Comparison of ENCODE assay signal across 16 cellular contexts in the genomic region with DNA sequence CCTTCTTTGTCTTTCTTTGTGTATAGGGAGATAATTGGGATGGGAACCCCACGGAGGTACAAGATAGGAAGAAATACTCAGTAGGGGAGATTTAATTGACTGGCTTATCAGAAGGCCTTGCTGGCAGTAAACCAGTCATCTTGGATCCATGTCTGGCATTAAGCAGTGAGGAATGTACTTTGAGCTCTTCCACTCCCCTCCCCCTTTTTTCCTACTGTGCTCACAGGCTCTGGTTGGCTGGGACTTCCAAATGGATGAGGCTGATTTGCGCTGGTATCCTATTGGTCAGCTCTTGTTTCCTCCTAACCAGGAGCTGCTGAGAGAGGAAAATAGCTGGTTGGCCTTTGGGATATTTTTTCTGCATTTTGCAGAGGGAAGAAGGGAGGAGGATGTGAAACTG. TPM values are rescaled to one million over a fixed set of nuclear protein-coding genes. Genes with fewer than 3 reads are reported as not detected.
A peak's percentile ranks its signal among the peaks of the same experiment; 100 is the strongest.
DNase-seq lines count a peak whose midpoint lies in the region; ATAC-seq and TF ChIP-seq lines count a peak whose summit lies in the region.
"Had no signal": no experiment of that assay in that cellular context is flagged by ENCODE, and none has a peak within 500 bp of the region (broad histone marks: within the 10 kb centered on the region; RNA-seq: fewer than 3 reads in every experiment).

No MANE protein-coding gene starts in this region.

- no peaks in the 10 kb centered on the region for H3K4me1 ChIP-seq in mesenchymal stem cell (ENCODE audit: control insufficient read depth, insufficient read depth, low read depth, low read length)

- no peak overlapping the region for H2AFZ ChIP-seq in mesenchymal stem cell (ENCODE audit: low read depth, low read length)

- H2BK15ac ChIP-seq in mesenchymal stem cell (ENCODE audit: low read depth, poor library complexity, severe bottlenecking) = no peak overlapping the region

- H2BK5ac ChIP-seq in mesenchymal stem cell (ENCODE audit: low read depth, low read length, poor library complexity, severe bottlenecking) = no peak overlapping the region

- H3K27ac Mint-ChIP-seq in nephron progenitor cell = peak overlapping the region; percentile 26

- H4K91ac ChIP-seq in mesenchymal stem cell (ENCODE audit: low read length) = no peak overlapping the region

- no peak for TF ChIP-seq CTCF in fibroblast of pulmonary artery (IDR thresholded peaks at IDR 0.05; ENCODE audit: low read length, missing control alignments)
- TF ChIP-seq CTCF in nephron progenitor cell (IDR thresholded peaks at IDR 0.05) = no peak

- H3K4me3 Mint-ChIP-seq in nephron progenitor cell = no peak overlapping the region

- ATAC-seq in GM19452 (IDR thresholded peaks at IDR 0.05; ENCODE audit: unreplicated experiment) = no peak

- H3K9me3 Mint-ChIP-seq in nephron progenitor cell = no peaks in the 10 kb centered on the region

- H3K27ac ChIP-seq in mesenchymal stem cell (ENCODE audit: low read length, poor library complexity, severe bottlenecking) = no peak overlapping the region
- H3K27ac ChIP-seq: thoracic aorta had no signal

- in situ Hi-C loops in G401 (cut with HindIII; ENCODE audit: low sequenced_read_pairs) = no loop called here

- no peaks in the 10 kb centered on the region for H3K36me3 ChIP-seq in mesenchymal stem cell (ENCODE audit: control insufficient read depth in 1 of 2, insufficient read depth in 2 of 2, low read depth in 1 of 2, low read length in 2 of 2)
- H3K36me3 ChIP-seq: thoracic aorta had no signal

- no peak overlapping the region for H3K23ac ChIP-seq in mesenchymal stem cell (ENCODE audit: low read length in 2 of 2)

- DNase-seq in G401 (ENCODE audit: low spot score) (peak; percentile 88), NCI-H2227 treated with DMSO at 0.1 percent for 48 hours (lab: John Stamatoyannopoulos, UW) (peak; percentile 94), fibroblast of pulmonary artery (ENCODE audit: low read depth) (peak; percentile 51), nephron progenitor cell (no peak), AG20443 (ENCODE audit: low spot score) (no peak), NCI-H2107 (lab: John Stamatoyannopoulos, UW) (no peak), mesenchymal stem cell (no peak)
- DNase-seq: activated CD4-positive, alpha-beta T cell treated with anti-CD3 and anti-CD28 coated beads for 4 hours; DMS79; NCI-H1694 treated with DMSO at 0.1 percent for 48 hours had no signal

- H4K8ac ChIP-seq in mesenchymal stem cell (ENCODE audit: low read length) = no peak overlapping the region

- H2AK5ac ChIP-seq in mesenchymal stem cell (ENCODE audit: low read length, severe bottlenecking) = no peak overlapping the region

- H3K9ac ChIP-seq in mesenchymal stem cell (ENCODE audit: low read length) = no peak overlapping the region

- no peaks in the 10 kb centered on the region for H3K9me3 ChIP-seq in mesenchymal stem cell (ENCODE audit: control insufficient read depth, low read length)
- H3K9me3 ChIP-seq: thoracic aorta had no signal

- H3K27me3 Mint-ChIP-seq in nephron progenitor cell (ENCODE audit: low read depth, poor library complexity) = no peaks in the 10 kb centered on the region

- H3K4me3 ChIP-seq in fibroblast of pulmonary artery (replicated peaks; ENCODE audit: low read depth, low read length) = no peak overlapping the region
- no peak overlapping the region for H3K4me3 ChIP-seq in mesenchymal stem cell (ENCODE audit: insufficient read depth in 1 of 2, low read depth in 1 of 2, low read length in 2 of 2)
- H3K4me3 ChIP-seq: dorsolateral prefrontal cortex, thoracic aorta had no signal

- no peaks in the 10 kb centered on the region for H3K27me3 ChIP-seq in mesenchymal stem cell (ENCODE audit: control insufficient read depth in 1 of 2, insufficient read depth in 1 of 2, low read length in 2 of 2)
- H3K27me3 ChIP-seq: dorsolateral prefrontal cortex had no signal

- peaks cover 1% of the 10 kb centered on the region for H3K79me1 ChIP-seq in mesenchymal stem cell (replicated peaks; ENCODE audit: low read length, poor library complexity, severe bottlenecking)

- H3K14ac ChIP-seq in mesenchymal stem cell (ENCODE audit: low read length in 2 of 2) = no peak overlapping the region

- H3K4ac ChIP-seq in mesenchymal stem cell (ENCODE audit: low read depth in 1 of 2, low read length in 2 of 2) = no peak overlapping the region

- no peaks in the 10 kb centered on the region for H3K36me3 Mint-ChIP-seq in nephron progenitor cell (ENCODE audit: low read depth)

- no peak overlapping the region for H3K4me2 ChIP-seq in mesenchymal stem cell (ENCODE audit: low read length, poor library complexity, severe bottlenecking)

- H2BK120ac ChIP-seq in mesenchymal stem cell (ENCODE audit: low read depth, low read length) = no peak overlapping the region

- H2BK12ac ChIP-seq in mesenchymal stem cell (ENCODE audit: low read length in 2 of 2) = no peak overlapping the region

- H3K4me1 Mint-ChIP-seq in nephron progenitor cell = peaks cover 20% of the 10 kb centered on the region

- WGBS in mesenchymal stem cell = 50% methylated on average over 2 of the region's 2 CpGs

- H3K18ac ChIP-seq in mesenchymal stem cell (ENCODE audit: low read depth in 1 of 2, low read length in 2 of 2) = no peak overlapping the region

RNA-seq across cellular contexts. Expression of gene NGDN, which starts 24.7 kb away (rescaled TPM):
- 47.6 and 52.1 TPM in 2 replicates for total RNA-seq in G401 (2014; rRNA removed; shearing (Covaris generic))
- polyA plus RNA-seq in mesenchymal stem cell (2013, experiment 1 of 2) = 36.6 TPM
- 39.1 TPM for polyA plus RNA-seq in mesenchymal stem cell (2013, experiment 2 of 2)

RNA-seq across cellular contexts. Expression of gene ZFHX2, which starts 57.3 kb away (rescaled TPM):
- under 0.01 and 0.03 TPM in 2 replicates for total RNA-seq in G401 (2014; rRNA removed; shearing (Covaris generic))
- 0.19 TPM for polyA plus RNA-seq in mesenchymal stem cell (2013, experiment 1 of 2)
- polyA plus RNA-seq in mesenchymal stem cell (2013, experiment 2 of 2) = 0.23 TPM

RNA-seq across cellular contexts. Expression of gene MYH7, which starts 58.8 kb away (rescaled TPM):
- not detected in 2 replicates for total RNA-seq in G401 (2014; rRNA removed; shearing (Covaris generic))
- not detected for polyA plus RNA-seq in mesenchymal stem cell (2013, experiment 1 of 2)
- not detected for polyA plus RNA-seq in mesenchymal stem cell (2013, experiment 2 of 2)
- total RNA-seq: posterior vena cava; T-helper 2 cell treated with Interferon-gamma antibody and Interleukin-4, amounts not matched to agents 100 ng/mL and 5 ng/mL, for 36 hours had no signal
- polyA plus RNA-seq: keratinocyte had no signal

Comparison
In these comparisons a context has a peak if more than half of its experiments do, and no peak if none do; other contexts are left out.
1. DNase-seq: peak in G401 (single experiment), NCI-H2227 treated with DMSO at 0.1 percent for 48 hours (single experiment) and fibroblast of pulmonary artery (single experiment); none in nephron progenitor cell (single experiment), AG20443 (single experiment), NCI-H2107 (single experiment) and mesenchymal stem cell (single experiment).